ENCODE assay signal across 8 cellular contexts in the genomic region with DNA sequence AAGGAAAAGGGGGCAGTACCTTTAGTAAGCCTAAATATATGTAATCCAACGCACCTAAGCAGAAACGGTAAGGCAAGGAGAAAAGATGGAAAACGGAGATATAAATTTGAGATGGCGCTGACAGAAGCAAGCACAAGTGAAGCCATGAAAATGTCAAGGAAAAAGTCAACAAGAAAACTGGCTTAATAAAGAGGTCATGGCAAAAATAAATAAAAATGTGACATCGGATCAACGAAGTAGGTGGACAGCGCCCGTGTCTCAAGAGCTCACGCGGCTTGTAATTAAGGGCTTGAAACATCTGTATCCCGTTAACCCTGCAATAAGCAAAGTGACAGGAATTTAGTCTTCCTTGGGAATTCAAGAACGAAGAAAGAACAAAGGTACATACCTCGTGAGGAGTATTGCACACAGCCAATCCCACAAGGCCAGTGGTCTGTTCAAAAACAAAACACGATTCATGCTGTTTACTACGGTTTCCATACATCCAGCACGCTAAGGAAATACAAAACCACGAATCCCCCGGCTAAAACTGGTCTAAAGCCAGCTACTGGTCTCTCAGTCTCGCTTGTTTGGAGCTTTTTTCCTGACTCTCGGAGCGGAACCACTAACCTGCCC. TPM values are rescaled to one million over a fixed set of nuclear protein-coding genes. Genes with fewer than 3 reads are reported as not detected.
DNase-seq lines count a peak whose midpoint lies in the region; ATAC-seq and TF ChIP-seq lines count a peak whose summit lies in the region.

No MANE protein-coding gene starts in this region.

- H3K4me1 Mint-ChIP-seq in memory B cell (peaks cover 12% of the 10 kb centered on the region), nephron progenitor cell (peaks cover 12% of the 10 kb centered on the region)

- H3K4me3 Mint-ChIP-seq in memory B cell (no peak overlapping the region), nephron progenitor cell (no peak overlapping the region)

- H3K36me3 ChIP-seq in breast epithelium: no peaks in the 10 kb centered on the region

- H3K36me3 Mint-ChIP-seq in memory B cell (peaks cover 12% of the 10 kb centered on the region), nephron progenitor cell (ENCODE audit: low read depth) (peaks cover 16% of the 10 kb centered on the region)

- ATAC-seq in GM18867 (IDR thresholded peaks at IDR 0.05; ENCODE audit: unreplicated experiment): peak; percentile 2
- ATAC-seq in HG03439 (IDR thresholded peaks at IDR 0.05; ENCODE audit: unreplicated experiment): peak; percentile 29
- ATAC-seq in memory B cell (ENCODE audit: low read depth): peak; percentile 28

- H3K9me3 Mint-ChIP-seq in memory B cell (no peaks in the 10 kb centered on the region), nephron progenitor cell (no peaks in the 10 kb centered on the region)

- intact Hi-C loops in breast epithelium (cut with DNase I; ENCODE audit: low total_unique reads): no loop called here

- DNase-seq in breast epithelium (ENCODE audit: low spot score in 2 of 2) (no peak), memory B cell (ENCODE audit: low spot score in 2 of 2) (no peak), nephron progenitor cell (no peak), cerebellum (ENCODE audit: low spot score) (no peak), HuH-7.5 (ENCODE audit: low spot score) (no peak)
- no peak for DNase-seq in effector CD4-positive, alpha-beta T cell

- H3K4me1 ChIP-seq in breast epithelium: peaks cover 0 to 10% of the 10 kb centered on the region in 2 donors

- H3K27me3 Mint-ChIP-seq in memory B cell (peaks cover 2% of the 10 kb centered on the region), nephron progenitor cell (ENCODE audit: low read depth, poor library complexity) (peaks cover 5% of the 10 kb centered on the region)

- peak overlapping the region; percentile 84 to 93 for H3K27ac ChIP-seq in breast epithelium

- H3K4me3 ChIP-seq in breast epithelium: peak overlapping the region; percentile 59 to 89 (median 76)

- TF ChIP-seq CTCF in breast epithelium (IDR thresholded peaks at IDR 0.05) (no peak), nephron progenitor cell (IDR thresholded peaks at IDR 0.05) (no peak)

- H3K9me3 ChIP-seq in breast epithelium: no peaks in the 10 kb centered on the region

- no peaks in the 10 kb centered on the region for H3K27me3 ChIP-seq in breast epithelium

- no peak for TF ChIP-seq POLR2A in breast epithelium (IDR thresholded peaks at IDR 0.05)

- H3K27ac Mint-ChIP-seq in memory B cell (no peak overlapping the region), nephron progenitor cell (no peak overlapping the region)

RNA-seq across cellular contexts. Expression of gene NDUFA5, which starts 0.5 kb away (rescaled TPM):
- total RNA-seq in breast epithelium (10 to 100 TPM; 34.9 to 73.3 (median 43.3) TPM), cerebellum (161 TPM)

RNA-seq across cellular contexts. Expression of gene IQUB, which starts 22.7 kb away (rescaled TPM):
- total RNA-seq in breast epithelium (1 to 10 TPM in 2 of 3 donors, under 1 TPM in 1; 0.32 to 8.2 (median 3.3) TPM), cerebellum (8.2 TPM)

RNA-seq across cellular contexts. Expression of gene ASB15, which starts 44.5 kb away (rescaled TPM):
- total RNA-seq in breast epithelium (under 1 TPM in 1 of 3 donors, not detected in 2; 0.15 TPM), cerebellum (0.64 TPM)
